22 cellular contexts compared by ENCODE assay signal in genomic region chr15:78991879-78992278, GRCh38. TPM values are rescaled to one million over a fixed set of nuclear protein-coding genes. Genes with fewer than 3 reads are reported as not detected.
DNase-seq lines count a peak whose midpoint lies in the region; ATAC-seq and TF ChIP-seq lines count a peak whose summit lies in the region.
"Had no signal": no experiment of that assay in that cellular context is flagged by ENCODE, and none has a peak within 500 bp of the region (broad histone marks: within the 10 kb centered on the region; RNA-seq: fewer than 3 reads in every experiment).

No MANE protein-coding gene starts in this region.

- H3K27me3 ChIP-seq in upper lobe of left lung (no peaks in the 10 kb centered on the region), HAP-1 (ENCODE audit: low read depth) (peaks cover 17% of the 10 kb centered on the region), hepatocyte (no peaks in the 10 kb centered on the region)
- H3K27me3 ChIP-seq: Peyer's patch, SJSA1 had no signal

- H3K27ac Mint-ChIP-seq in chondrocyte (ENCODE audit: unreplicated experiment) = no peak overlapping the region
- peak overlapping the region; percentile 83 for H3K27ac Mint-ChIP-seq in neural crest cell (ENCODE audit: unreplicated experiment)
- H3K27ac Mint-ChIP-seq: B cell; CD4-positive, CD25-positive, alpha-beta regulatory T cell; GM23338 had no signal

- peak; percentile 13 for DNase-seq in GM13976 (ENCODE audit: low spot score)
- DNase-seq in chondrocyte (ENCODE audit: low spot score) = peak; percentile 79
- DNase-seq in neural crest cell (ENCODE audit: low read depth, low spot score) = no peak
- DNase-seq in upper lobe of left lung = peak in 1 of 2 donors; percentile 47
- DNase-seq in HAP-1 (ENCODE audit: low spot score in 2 of 2) = no peak
- DNase-seq in hepatocyte (ENCODE audit: low spot score) = no peak
- DNase-seq: CD4-positive, CD25-positive, alpha-beta regulatory T cell; KG1; NCI-H1092; NCI-H1436; NCI-H1930; NCI-H226; NCI-H510A treated with DMSO at 0.1 percent for 48 hours had no signal

- H2AFZ ChIP-seq in hepatocyte = no peak overlapping the region
- H2AFZ ChIP-seq: GM23338 had no signal

- H3K27me3 Mint-ChIP-seq in chondrocyte (ENCODE audit: low read depth) (no peaks in the 10 kb centered on the region), neural crest cell (ENCODE audit: low read depth) (no peaks in the 10 kb centered on the region)
- H3K27me3 Mint-ChIP-seq: B cell had no signal

- H3K36me3 ChIP-seq in upper lobe of left lung (no peaks in the 10 kb centered on the region), HAP-1 (replicated peaks) (no peaks in the 10 kb centered on the region), hepatocyte (replicated peaks; ENCODE audit: insufficient read depth, low read depth) (no peaks in the 10 kb centered on the region)
- H3K36me3 ChIP-seq: Peyer's patch, SJSA1 had no signal

- no peaks in the 10 kb centered on the region for H4K20me1 ChIP-seq in hepatocyte (ENCODE audit: insufficient read depth, poor library complexity, severe bottlenecking)

- no peak for TF ChIP-seq EP300 in upper lobe of left lung (IDR thresholded peaks at IDR 0.05)

- no peak for TF ChIP-seq CTCF in GM13976 (IDR thresholded peaks at IDR 0.05; ENCODE audit: borderline replicate concordance, control extremely low read depth, extremely low read depth, insufficient read depth, missing control alignments)
- no peak for TF ChIP-seq CTCF in chondrocyte (IDR thresholded peaks at IDR 0.05)
- TF ChIP-seq CTCF in neural crest cell (conservative IDR thresholded peaks at IDR 0.05) = no peak
- no peak for TF ChIP-seq CTCF in upper lobe of left lung (IDR thresholded peaks at IDR 0.05)
- TF ChIP-seq CTCF in hepatocyte (IDR thresholded peaks at IDR 0.05; ENCODE audit: poor library complexity) = no peak

- H3K4me3 ChIP-seq in upper lobe of left lung = no peak overlapping the region
- H3K4me3 ChIP-seq in HAP-1 = no peak overlapping the region
- H3K4me3 ChIP-seq in hepatocyte = no peak overlapping the region
- H3K4me3 ChIP-seq: A549, GM23338, Peyer's patch, SJSA1 had no signal

- H3K4me1 Mint-ChIP-seq in chondrocyte (ENCODE audit: low read depth) (peaks cover 39% of the 10 kb centered on the region), neural crest cell (peaks cover 12% of the 10 kb centered on the region)
- H3K4me1 Mint-ChIP-seq: CD4-positive, CD25-positive, alpha-beta regulatory T cell had no signal

- no peaks in the 10 kb centered on the region for H3K79me2 ChIP-seq in hepatocyte

- in situ Hi-C loops in GM13976 (cut with MboI; ENCODE audit: low sequenced_read_pairs, unreplicated experiment) (no loop called here), HAP-1 (cut with MboI; ENCODE audit: low sequenced_read_pairs) (no loop called here)

- H3K36me3 Mint-ChIP-seq in chondrocyte (ENCODE audit: low read depth) (no peaks in the 10 kb centered on the region), neural crest cell (ENCODE audit: low read depth) (no peaks in the 10 kb centered on the region)
- H3K36me3 Mint-ChIP-seq: CD4-positive, CD25-positive, alpha-beta regulatory T cell had no signal

- H3K27ac ChIP-seq in upper lobe of left lung = peak overlapping the region in 3 of 4 donors; percentile 62 to 89 (median 77)
- H3K27ac ChIP-seq in hepatocyte = no peak overlapping the region
- H3K27ac ChIP-seq: SJSA1 had no signal

- WGBS in upper lobe of left lung, 2 donors = 88 to 92% methylated on average over 15 of the region's 15 CpGs
- WGBS in hepatocyte (ENCODE audit: low lambda C conversion rate, missing lambda C conversion rate) = 96% methylated on average over 10 of the region's 15 CpGs

- no peaks in the 10 kb centered on the region for H3K9me3 Mint-ChIP-seq in chondrocyte (ENCODE audit: low read depth)
- H3K9me3 Mint-ChIP-seq in neural crest cell = no peaks in the 10 kb centered on the region
- H3K9me3 Mint-ChIP-seq: CD4-positive, CD25-positive, alpha-beta regulatory T cell had no signal

- H3K9me3 ChIP-seq in upper lobe of left lung = no peaks in the 10 kb centered on the region
- H3K9me3 ChIP-seq in HAP-1 = no peaks in the 10 kb centered on the region
- no peaks in the 10 kb centered on the region for H3K9me3 ChIP-seq in hepatocyte (ENCODE audit: low read depth)
- H3K9me3 ChIP-seq: A549, Peyer's patch, SJSA1 had no signal

- no peak for ATAC-seq in upper lobe of left lung (ENCODE audit: low FRiP score in 2 of 2)
- ATAC-seq in HG03159 (IDR thresholded peaks at IDR 0.05; ENCODE audit: unreplicated experiment) = no peak
- no peak for ATAC-seq in GM21367 (IDR thresholded peaks at IDR 0.05; ENCODE audit: unreplicated experiment)
- ATAC-seq: A549, GM23338, HCT116, Right ventricle myocardium inferior had no signal

- H3K4me3 Mint-ChIP-seq in chondrocyte (ENCODE audit: unreplicated experiment) (no peak overlapping the region), neural crest cell (no peak overlapping the region)
- H3K4me3 Mint-ChIP-seq: B cell; CD4-positive, CD25-positive, alpha-beta regulatory T cell; GM23338 had no signal

- no peaks in the 10 kb centered on the region for H3K9me2 ChIP-seq in hepatocyte (replicated peaks; ENCODE audit: insufficient read depth)

- H3K4me1 ChIP-seq in upper lobe of left lung = peaks cover 11 to 80% (median 45%) of the 10 kb centered on the region in 4 donors
- no peaks in the 10 kb centered on the region for H3K4me1 ChIP-seq in HAP-1
- H3K4me1 ChIP-seq in hepatocyte (ENCODE audit: insufficient read depth) = peaks cover 42% of the 10 kb centered on the region

- TF ChIP-seq POLR2A in upper lobe of left lung (IDR thresholded peaks at IDR 0.05) = no peak

- no peak overlapping the region for H3K4me2 ChIP-seq in hepatocyte
- H3K4me2 ChIP-seq: A549, GM23338 had no signal

RNA-seq across cellular contexts. Expression of gene CTSH, which starts 47.0 kb away (rescaled TPM):
- total RNA-seq in chondrocyte = 12.0 to 22.5 TPM (median 22.0 TPM) in 3 replicates
- total RNA-seq in neural crest cell = 6.5 and 7.3 TPM in 2 replicates
- total RNA-seq in upper lobe of left lung = 1,000 to 10,000 TPM in 4 of 6 donors, 100 to 1,000 TPM in 2; 699 to 3,907 (median 1,498) TPM
- total RNA-seq in hepatocyte = 610 and 637 TPM in 2 replicates
- polyA plus RNA-seq in hepatocyte = 521 and 544 TPM in 2 replicates

Comparison
In these comparisons a context has a peak if more than half of its experiments do, and no peak if none do; other contexts are left out.
1. DNase-seq: peak in GM13976 (single experiment) and chondrocyte (single experiment); none in neural crest cell (single experiment), HAP-1 (0 of 2) and hepatocyte (single experiment).
2. RNA of gene CTSH, which starts 47.0 kb away (total RNA-seq): 699 to 3,907 TPM in upper lobe of left lung and 610 to 637 TPM in hepatocyte; 12.0 to 22.5 TPM in chondrocyte and 6.5 to 7.3 TPM in neural crest cell; every median in the first group is over 10 times any median in the second.